13 cellular contexts compared by ENCODE assay signal in the genomic region with DNA sequence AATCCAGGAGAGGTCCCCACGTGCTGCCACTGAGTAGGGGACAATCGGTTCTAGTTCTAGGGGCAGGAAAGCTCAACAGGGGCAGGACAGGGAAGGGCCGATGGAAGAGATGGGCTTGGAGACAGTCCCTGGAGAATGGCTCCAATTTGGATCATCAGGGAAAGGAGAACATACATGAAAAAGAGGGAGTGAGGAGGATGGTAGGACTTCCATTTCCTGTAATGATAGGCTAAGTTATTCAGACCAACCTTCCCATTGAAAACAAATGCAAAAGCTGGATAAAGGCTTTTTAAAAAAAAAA. TPM values are rescaled to one million over a fixed set of nuclear protein-coding genes. Genes with fewer than 3 reads are reported as not detected.
"Had no signal": no experiment of that assay in that cellular context is flagged by ENCODE, and none has a peak within 500 bp of the region (broad histone marks: within the 10 kb centered on the region; RNA-seq: fewer than 3 reads in every experiment).

No MANE protein-coding gene starts in this region.

- H3K4me1 ChIP-seq: ascending aorta, foreskin keratinocyte, right atrium auricular region, transverse colon had no signal

- H3K27me3 ChIP-seq: ascending aorta, cardiac muscle cell, foreskin keratinocyte, right atrium auricular region had no signal

- H3K9me3 Mint-ChIP-seq: activated T-cell treated with anti-CD3 and anti-CD28 coated beads, Interleukin-2, amount 50 U/mL, for 72 hours; immature natural killer cell had no signal

- H3K9me3 ChIP-seq: ascending aorta, esophagus squamous epithelium, neutrophil, right atrium auricular region, transverse colon had no signal

- ATAC-seq: naive thymus-derived CD8-positive, alpha-beta T cell; stimulated activated memory B cell treated with anti-CD40 and anti-IgM and Interleukin-4, amounts not matched to agents 10 μg/mL and 1 μg/mL and 100 μg/mL, for 72 hours had no signal

- H3K27ac Mint-ChIP-seq: activated CD4-positive, alpha-beta memory T cell treated with anti-CD3 and anti-CD28 coated beads for 36 hours; activated T-cell treated with anti-CD3 and anti-CD28 coated beads, Interleukin-2, amount 50 U/mL, for 72 hours; immature natural killer cell; stimulated activated memory B cell treated with anti-CD40 and anti-IgM and Interleukin-4, amounts not matched to agents 10 μg/mL and 1 μg/mL and 100 μg/mL, for 72 hours had no signal

- H3K36me3 Mint-ChIP-seq: activated CD4-positive, alpha-beta memory T cell treated with anti-CD3 and anti-CD28 coated beads for 36 hours; immature natural killer cell; stimulated activated memory B cell treated with anti-CD40 and anti-IgM and Interleukin-4, amounts not matched to agents 10 μg/mL and 1 μg/mL and 100 μg/mL, for 72 hours had no signal

- H3K4me1 Mint-ChIP-seq: naive thymus-derived CD8-positive, alpha-beta T cell; stimulated activated memory B cell treated with anti-CD40 and anti-IgM and Interleukin-4, amounts not matched to agents 10 μg/mL and 1 μg/mL and 100 μg/mL, for 72 hours had no signal

- H3K4me3 Mint-ChIP-seq: activated CD4-positive, alpha-beta memory T cell treated with anti-CD3 and anti-CD28 coated beads for 36 hours; activated T-cell treated with anti-CD3 and anti-CD28 coated beads, Interleukin-2, amount 50 U/mL, for 72 hours; immature natural killer cell; naive thymus-derived CD8-positive, alpha-beta T cell; stimulated activated memory B cell treated with anti-CD40 and anti-IgM and Interleukin-4, amounts not matched to agents 10 μg/mL and 1 μg/mL and 100 μg/mL, for 72 hours had no signal

- H3K4me3 ChIP-seq: ascending aorta, cardiac muscle cell, esophagus squamous epithelium, lung, right atrium auricular region, transverse colon had no signal

- H3K36me3 ChIP-seq: ascending aorta, cardiac muscle cell, esophagus squamous epithelium, neutrophil, right atrium auricular region, transverse colon had no signal

- H3K27ac ChIP-seq: ascending aorta, cardiac muscle cell, esophagus squamous epithelium, foreskin keratinocyte, neutrophil, right atrium auricular region, transverse colon had no signal

- DNase-seq: esophagus squamous epithelium, foreskin keratinocyte had no signal

RNA-seq across cellular contexts. Expression of a gene that starts 33.7 kb away (rescaled TPM):
- total RNA-seq: activated CD4-positive, alpha-beta memory T cell treated with anti-CD3 and anti-CD28 coated beads for 36 hours had no signal
